ENCODE assay signal across 24 cellular contexts in the genomic region with DNA sequence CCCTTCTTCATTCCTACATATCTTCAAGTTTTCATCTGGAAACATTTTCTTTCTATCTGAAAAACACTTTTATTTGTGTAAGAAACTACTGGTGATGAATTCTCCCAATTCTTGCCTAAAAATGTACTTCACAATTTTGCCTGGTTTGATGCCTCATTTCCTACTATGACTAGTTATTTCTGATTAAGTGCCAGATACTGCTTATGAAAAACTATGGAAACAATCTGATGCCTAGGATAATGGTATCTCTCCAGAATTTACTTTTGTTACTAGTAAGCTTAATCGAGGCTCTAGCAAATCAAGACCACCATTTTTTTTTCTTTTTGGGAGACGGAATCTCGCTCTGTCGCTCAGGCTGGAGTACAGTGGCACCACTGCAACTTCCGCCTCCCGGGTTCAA. TPM values are rescaled to one million over a fixed set of nuclear protein-coding genes. Genes with fewer than 3 reads are reported as not detected.
DNase-seq lines count a peak whose midpoint lies in the region; ATAC-seq and TF ChIP-seq lines count a peak whose summit lies in the region.
"Had no signal": no experiment of that assay in that cellular context is flagged by ENCODE, and none has a peak within 500 bp of the region (broad histone marks: within the 10 kb centered on the region; RNA-seq: fewer than 3 reads in every experiment).

No MANE protein-coding gene starts in this region.

- ATAC-seq in GM21717 (IDR thresholded peaks at IDR 0.05; ENCODE audit: unreplicated experiment) (no peak), omental fat pad (ENCODE audit: low FRiP score) (no peak)
- ATAC-seq: Panc1 had no signal

- H3K27me3 ChIP-seq in ACC112 (ENCODE audit: insufficient read depth, low read length) (no peaks in the 10 kb centered on the region), GM23248 (replicated peaks; ENCODE audit: insufficient read depth) (no peaks in the 10 kb centered on the region)

- H3K36me3 Mint-ChIP-seq in chondrocyte (ENCODE audit: low read depth) = no peaks in the 10 kb centered on the region

- H2AFZ ChIP-seq in ACC112 (ENCODE audit: low read length, unreplicated experiment) (no peak overlapping the region), GM23248 (no peak overlapping the region)

- H3K9me3 Mint-ChIP-seq in chondrocyte (ENCODE audit: low read depth) = no peaks in the 10 kb centered on the region
- H3K9me3 Mint-ChIP-seq: activated CD4-positive, alpha-beta memory T cell treated with anti-CD3 and anti-CD28 coated beads for 36 hours; central memory CD8-positive, alpha-beta T cell had no signal

- DNase-seq in GM23248 = peak; percentile 91
- no peak for DNase-seq in chondrocyte (ENCODE audit: low spot score)
- DNase-seq in hepatic stellate cell (ENCODE audit: low spot score) = peak; percentile 30
- no peak for DNase-seq in NCI-H1105 treated with DMSO at 0.1 percent for 48 hours (lab: John Stamatoyannopoulos, UW)
- DNase-seq in omental fat pad (ENCODE audit: low spot score) = no peak
- no peak for DNase-seq in SKM-1 (lab: John Stamatoyannopoulos, UW; ENCODE audit: unreplicated experiment)
- DNase-seq: activated CD4-positive, alpha-beta memory T cell treated with anti-CD3 and anti-CD28 coated beads for 36 hours; activated CD4-positive, CD25-positive, alpha-beta regulatory T cell; activated gamma-delta T cell; effector CD8-positive, alpha-beta T cell; GOT3; Kasumi-1; NCI-H1092 treated with DMSO at 0.1 percent for 48 hours; NCI-H510A; NK-92 treated with Interleukin-12 subunit alpha and Interleukin-12 subunit beta, amount 100 ng/mL, for 24 hours; right cardiac atrium; stimulated activated CD4-positive, alpha-beta T cell treated with anti-CD3 and anti-CD28 coated beads, Interleukin-15, amount 100 ng/mL, for 24 hours; T1000 had no signal

- H3K4me1 ChIP-seq in ACC112 (ENCODE audit: control insufficient read depth, insufficient read depth, low read length, unreplicated experiment) (peaks cover 28% of the 10 kb centered on the region), GM23248 (ENCODE audit: insufficient read depth) (peaks cover 52% of the 10 kb centered on the region)

- no peaks in the 10 kb centered on the region for H4K20me1 ChIP-seq in GM23248 (ENCODE audit: insufficient read depth)

- 76 to 82% methylated on average over 6 of the region's 6 CpGs for WGBS in GM23248 (ENCODE audit: low coverage in 1 of 2, low lambda C conversion rate in 2 of 2, missing lambda C conversion rate in 2 of 2), 2 experiments

- peak overlapping the region; percentile 4 for H3K27ac Mint-ChIP-seq in chondrocyte (ENCODE audit: unreplicated experiment)
- H3K27ac Mint-ChIP-seq: activated CD4-positive, alpha-beta memory T cell treated with anti-CD3 and anti-CD28 coated beads for 36 hours had no signal

- no peaks in the 10 kb centered on the region for H3K9me3 ChIP-seq in GM23248 (ENCODE audit: low read depth)

- H3K4me3 ChIP-seq in ACC112 (ENCODE audit: low read depth, low read length) (no peak overlapping the region), GM23248 (no peak overlapping the region)
- H3K4me3 ChIP-seq: SK-N-MC had no signal

- TF ChIP-seq CTCF in chondrocyte (IDR thresholded peaks at IDR 0.05) = no peak
- no peak for TF ChIP-seq CTCF in omental fat pad (IDR thresholded peaks at IDR 0.05)

- no peaks in the 10 kb centered on the region for H3K9me2 ChIP-seq in GM23248 (ENCODE audit: insufficient read depth)

- H3K36me3 ChIP-seq in ACC112 (ENCODE audit: insufficient read depth, low read length) (no peaks in the 10 kb centered on the region), GM23248 (ENCODE audit: low read depth) (no peaks in the 10 kb centered on the region)

- in situ Hi-C loops in GM23248 (cut with MboI) = no loop called here

- H3K4me1 Mint-ChIP-seq in chondrocyte (ENCODE audit: low read depth) = peaks cover 52% of the 10 kb centered on the region

- peak overlapping the region; percentile 26 for H3K9ac ChIP-seq in GM23248

- H3K4me2 ChIP-seq in GM23248 (ENCODE audit: unreplicated experiment) = peak overlapping the region; percentile 9

- H3K4me3 Mint-ChIP-seq in chondrocyte (ENCODE audit: unreplicated experiment) = no peak overlapping the region
- H3K4me3 Mint-ChIP-seq: activated CD4-positive, alpha-beta memory T cell treated with anti-CD3 and anti-CD28 coated beads for 36 hours; central memory CD8-positive, alpha-beta T cell had no signal

- H3K79me2 ChIP-seq in ACC112 (ENCODE audit: control insufficient read depth, insufficient read depth, low read length, unreplicated experiment) = peaks cover 8% of the 10 kb centered on the region
- peaks cover 76% of the 10 kb centered on the region for H3K79me2 ChIP-seq in GM23248 (ENCODE audit: insufficient read depth)

- no peaks in the 10 kb centered on the region for H3K27me3 Mint-ChIP-seq in chondrocyte (ENCODE audit: low read depth)
- H3K27me3 Mint-ChIP-seq: activated CD4-positive, alpha-beta memory T cell treated with anti-CD3 and anti-CD28 coated beads for 36 hours; central memory CD8-positive, alpha-beta T cell had no signal

- peaks cover 24% of the 10 kb centered on the region for H3F3A ChIP-seq in GM23248 (ENCODE audit: insufficient read depth)

- H3K27ac ChIP-seq in ACC112 (ENCODE audit: low read depth, low read length) = peak overlapping the region; percentile 70
- H3K27ac ChIP-seq in GM23248 = peak overlapping the region; percentile 74
- H3K27ac ChIP-seq: C4-2B, SK-N-MC had no signal

RNA-seq across cellular contexts. Expression of a gene that starts 31.3 kb away (rescaled TPM):
- total RNA-seq in GM23248 (2014; rRNA removed; shearing (Covaris generic)) = 14.8 and 18.8 TPM in 2 replicates
- 26.3 and 27.1 TPM in 2 replicates for polyA plus RNA-seq in GM23248 (2016; fragmentation: Nextera tagmentation; extraction: Ambion mirVana)
- total RNA-seq in chondrocyte (32.1 to 36.5 TPM (median 32.5 TPM) in 3 replicates), omental fat pad (10 to 100 TPM; 36.4 to 46.3 (median 41.9) TPM)

Comparison
In these comparisons a context has a peak if more than half of its experiments do, and no peak if none do; other contexts are left out.
1. DNase-seq: peak in GM23248 (single experiment) and hepatic stellate cell (single experiment); none in chondrocyte (single experiment), NCI-H1105 treated with DMSO at 0.1 percent for 48 hours (single experiment), omental fat pad (single experiment) and SKM-1 (single experiment).